ENCODE assay signal across 26 cellular contexts in the genomic region with DNA sequence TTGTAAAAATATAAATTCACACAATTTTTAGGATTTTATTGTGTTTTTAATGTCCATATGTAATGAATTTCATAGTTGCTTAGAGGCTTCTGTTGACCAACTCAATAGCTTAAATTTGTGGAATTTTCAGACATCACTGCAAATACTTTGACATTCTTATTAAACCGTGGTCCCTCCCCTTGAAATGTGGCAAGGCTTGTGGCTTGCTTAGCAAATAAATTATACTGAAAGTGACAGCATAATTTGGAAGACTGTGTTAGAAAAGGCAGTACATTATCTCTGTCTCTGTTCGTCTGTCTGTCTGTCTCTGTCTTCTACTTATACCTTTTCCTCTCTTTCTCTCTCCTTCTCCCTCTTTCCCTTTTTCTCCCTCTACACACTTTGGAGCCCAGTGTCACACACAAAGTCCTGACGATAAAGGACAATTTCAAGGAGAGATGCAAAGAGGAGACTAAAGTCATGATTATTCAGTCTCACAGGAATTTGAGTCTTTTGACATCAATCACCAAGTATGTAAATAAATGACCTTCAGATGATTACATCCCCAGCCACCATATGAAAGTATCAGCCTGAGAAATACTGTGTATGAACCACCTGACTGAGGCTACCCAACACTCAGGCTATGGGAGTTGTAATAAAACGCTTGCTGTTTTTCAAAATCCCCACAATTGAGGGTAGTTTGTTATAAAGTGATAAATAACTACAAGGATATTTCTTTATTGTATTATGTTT. TPM values are rescaled to one million over a fixed set of nuclear protein-coding genes. Genes with fewer than 3 reads are reported as not detected.
"Had no signal": no experiment of that assay in that cellular context is flagged by ENCODE, and none has a peak within 500 bp of the region (broad histone marks: within the 10 kb centered on the region; RNA-seq: fewer than 3 reads in every experiment).

No MANE protein-coding gene starts in this region.

- H3K27me3 Mint-ChIP-seq: activated CD4-positive, alpha-beta T cell treated with anti-CD3 and anti-CD28 coated beads for 36 hours; activated naive CD8-positive, alpha-beta T cell treated with anti-CD3 and anti-CD28 coated beads for 36 hours had no signal

- H3K27me3 ChIP-seq: body of pancreas, heart left ventricle, ovary, right lobe of liver, upper lobe of left lung had no signal

- H3K27ac Mint-ChIP-seq: activated CD4-positive, alpha-beta T cell treated with anti-CD3 and anti-CD28 coated beads for 36 hours; activated naive CD8-positive, alpha-beta T cell treated with anti-CD3 and anti-CD28 coated beads for 36 hours; activated T-helper 1 cell treated with anti-CD3 and anti-CD28 coated beads, Interleukin-12 subunit alpha, Interleukin-12 subunit beta, Interleukin-2, Interleukin-4 antibody, amounts not matched to agents 30 ng/mL and 10 ng/mL and 1 ng/mL, durations not matched to agents 14 hours and 24 hours and 36 hours; endodermal cell; natural killer cell; stimulated activated effector memory CD8-positive, alpha-beta T cell treated with anti-CD3 and anti-CD28 coated beads, Interleukin-12 subunit alpha, Interleukin-12 subunit beta, amount 100 ng/mL, for 72 hours; WTC11 had no signal

- H3K4me3 Mint-ChIP-seq: activated CD4-positive, alpha-beta T cell treated with anti-CD3 and anti-CD28 coated beads for 36 hours; activated naive CD8-positive, alpha-beta T cell treated with anti-CD3 and anti-CD28 coated beads for 36 hours; activated T-helper 1 cell treated with anti-CD3 and anti-CD28 coated beads, Interleukin-12 subunit alpha, Interleukin-12 subunit beta, Interleukin-2, Interleukin-4 antibody, amounts not matched to agents 30 ng/mL and 10 ng/mL and 1 ng/mL, durations not matched to agents 14 hours and 24 hours and 36 hours; endodermal cell; natural killer cell; stimulated activated effector memory CD8-positive, alpha-beta T cell treated with anti-CD3 and anti-CD28 coated beads, Interleukin-12 subunit alpha, Interleukin-12 subunit beta, amount 100 ng/mL, for 72 hours; WTC11 had no signal

- H3K4me1 ChIP-seq: body of pancreas, heart left ventricle, psoas muscle, upper lobe of left lung had no signal

- FAIRE-seq: colon, frontal cortex had no signal

- H3K27ac ChIP-seq: body of pancreas, heart left ventricle, ovary, psoas muscle, right lobe of liver, thoracic aorta, upper lobe of left lung had no signal

- H3K36me3 Mint-ChIP-seq: activated naive CD8-positive, alpha-beta T cell treated with anti-CD3 and anti-CD28 coated beads for 36 hours; natural killer cell; stimulated activated effector memory CD8-positive, alpha-beta T cell treated with anti-CD3 and anti-CD28 coated beads, Interleukin-12 subunit alpha, Interleukin-12 subunit beta, amount 100 ng/mL, for 72 hours; WTC11 had no signal

- H3K36me3 ChIP-seq: heart left ventricle, ovary, right lobe of liver, thoracic aorta, upper lobe of left lung had no signal

- H3K4me1 Mint-ChIP-seq: activated CD4-positive, alpha-beta T cell treated with anti-CD3 and anti-CD28 coated beads for 36 hours; activated naive CD8-positive, alpha-beta T cell treated with anti-CD3 and anti-CD28 coated beads for 36 hours; endodermal cell; natural killer cell; stimulated activated effector memory CD8-positive, alpha-beta T cell treated with anti-CD3 and anti-CD28 coated beads, Interleukin-12 subunit alpha, Interleukin-12 subunit beta, amount 100 ng/mL, for 72 hours had no signal

- DNase-seq: activated CD4-positive, alpha-beta T cell treated with anti-CD3 and anti-CD28 coated beads for 36 hours; activated CD4-positive, alpha-beta T cell treated with anti-CD3 and anti-CD28 coated beads, Interleukin-2, amount 50 U/mL, for 48 hours; activated gamma-delta T cell treated with Interleukin-2 at 50 U/mL for 16 hours; activated naive CD8-positive, alpha-beta T cell treated with anti-CD3 and anti-CD28 coated beads for 36 hours; activated T-cell treated with anti-CD3 and anti-CD28 coated beads for 4 hours; amygdala; body of pancreas; caudate nucleus; endodermal cell; erythroblast; heart left ventricle; left ventricle myocardium superior; mucosa of descending colon; natural killer cell; ovary; psoas muscle; right lobe of liver; stimulated activated CD4-positive, alpha-beta T cell treated with anti-CD3 and anti-CD28 coated beads, Interleukin-4, amount 100 ng/mL, for 24 hours; T-helper 2 cell; upper lobe of left lung had no signal

- H3K9me3 ChIP-seq: body of pancreas, mucosa of descending colon, ovary, psoas muscle, right lobe of liver, thoracic aorta, upper lobe of left lung had no signal

- H3K9me3 Mint-ChIP-seq: activated naive CD8-positive, alpha-beta T cell treated with anti-CD3 and anti-CD28 coated beads for 36 hours; activated T-helper 1 cell treated with anti-CD3 and anti-CD28 coated beads, Interleukin-12 subunit alpha, Interleukin-12 subunit beta, Interleukin-2, Interleukin-4 antibody, amounts not matched to agents 30 ng/mL and 10 ng/mL and 1 ng/mL, durations not matched to agents 14 hours and 24 hours and 36 hours; endodermal cell had no signal

- ATAC-seq: activated CD4-positive, alpha-beta T cell treated with anti-CD3 and anti-CD28 coated beads for 36 hours; body of pancreas; heart left ventricle; left ventricle myocardium superior; mucosa of descending colon; natural killer cell; psoas muscle; stimulated activated effector memory CD8-positive, alpha-beta T cell treated with anti-CD3 and anti-CD28 coated beads, Interleukin-12 subunit alpha, Interleukin-12 subunit beta, amount 100 ng/mL, for 72 hours; WTC11 had no signal

- H3K4me3 ChIP-seq: body of pancreas, heart left ventricle, mucosa of descending colon, ovary, psoas muscle, right lobe of liver, thoracic aorta, upper lobe of left lung had no signal

RNA-seq across cellular contexts. Expression of a gene that starts 21.0 kb away (rescaled TPM):
- total RNA-seq: activated CD4-positive, alpha-beta T cell treated with anti-CD3 and anti-CD28 coated beads for 36 hours; activated naive CD8-positive, alpha-beta T cell treated with anti-CD3 and anti-CD28 coated beads for 36 hours; activated T-helper 1 cell treated with anti-CD3 and anti-CD28 coated beads, Interleukin-12 subunit alpha, Interleukin-12 subunit beta, Interleukin-2, Interleukin-4 antibody, amounts not matched to agents 30 ng/mL and 10 ng/mL and 1 ng/mL, durations not matched to agents 14 hours and 24 hours and 36 hours; endodermal cell; frontal cortex; heart left ventricle; left ventricle myocardium superior; natural killer cell; psoas muscle; thoracic aorta; WTC11 had no signal
